ENCODE assay signal across 32 cellular contexts in genomic region chr7:149225106-149225505, GRCh38.
"Had no signal": no experiment of that assay in that cellular context is flagged by ENCODE, and none has a peak within 500 bp of the region (broad histone marks: within the 10 kb centered on the region; RNA-seq: fewer than 3 reads in every experiment).

No MANE protein-coding gene starts in this region.

- H3K9me3 Mint-ChIP-seq: activated CD4-positive, alpha-beta T cell treated with anti-CD3 and anti-CD28 coated beads, Interleukin-2, amount 10 ng/mL, durations not matched to agents 7 days and 5 days; activated naive CD4-positive, alpha-beta T cell treated with anti-CD3 and anti-CD28 coated beads, Interleukin-2, amount 10 ng/mL, durations not matched to agents 7 days and 5 days; activated T-cell treated with anti-CD3 and anti-CD28 coated beads, Interleukin-2, amount 50 U/mL, for 4 hours; activated T-helper 1 cell treated with anti-CD3 and anti-CD28 coated beads, Interleukin-12 subunit alpha, Interleukin-12 subunit beta, Interleukin-2, Interleukin-4 antibody, amounts not matched to agents 30 ng/mL and 10 ng/mL and 1 ng/mL, durations not matched to agents 14 hours and 24 hours and 36 hours; T-helper 2 cell treated with Interferon-gamma antibody and Interleukin-4, amounts not matched to agents 5 μg/mL and 100 μg/mL, for 36 hours had no signal

- H3K27ac Mint-ChIP-seq: activated CD4-positive, alpha-beta T cell treated with anti-CD3 and anti-CD28 coated beads, Interleukin-2, amount 10 ng/mL, durations not matched to agents 7 days and 5 days; activated CD8-positive, alpha-beta T cell treated with anti-CD3 and anti-CD28 coated beads, Interleukin-2, amount 10 ng/mL, durations not matched to agents 7 days and 5 days; activated naive CD4-positive, alpha-beta T cell treated with anti-CD3 and anti-CD28 coated beads, Interleukin-2, amount 10 ng/mL, durations not matched to agents 7 days and 5 days; activated naive CD8-positive, alpha-beta T cell; activated T-helper 1 cell treated with anti-CD3 and anti-CD28 coated beads, Interleukin-12 subunit alpha, Interleukin-12 subunit beta, Interleukin-2, Interleukin-4 antibody, amounts not matched to agents 30 ng/mL and 10 ng/mL and 1 ng/mL, durations not matched to agents 14 hours and 24 hours and 36 hours; T-helper 2 cell treated with Interferon-gamma antibody and Interleukin-4, amounts not matched to agents 5 μg/mL and 100 μg/mL, for 36 hours had no signal

- H3K4me1 Mint-ChIP-seq: activated CD4-positive, alpha-beta T cell treated with anti-CD3 and anti-CD28 coated beads, Interleukin-2, amount 10 ng/mL, durations not matched to agents 7 days and 5 days; activated naive CD4-positive, alpha-beta T cell treated with anti-CD3 and anti-CD28 coated beads, Interleukin-2, amount 10 ng/mL, durations not matched to agents 7 days and 5 days had no signal

- H3K4me3 Mint-ChIP-seq: activated CD4-positive, alpha-beta T cell treated with anti-CD3 and anti-CD28 coated beads, Interleukin-2, amount 10 ng/mL, durations not matched to agents 7 days and 5 days; activated CD8-positive, alpha-beta T cell treated with anti-CD3 and anti-CD28 coated beads, Interleukin-2, amount 10 ng/mL, durations not matched to agents 7 days and 5 days; activated naive CD4-positive, alpha-beta T cell treated with anti-CD3 and anti-CD28 coated beads, Interleukin-2, amount 10 ng/mL, durations not matched to agents 7 days and 5 days; activated naive CD8-positive, alpha-beta T cell; activated T-cell treated with anti-CD3 and anti-CD28 coated beads, Interleukin-2, amount 50 U/mL, for 4 hours; activated T-helper 1 cell treated with anti-CD3 and anti-CD28 coated beads, Interleukin-12 subunit alpha, Interleukin-12 subunit beta, Interleukin-2, Interleukin-4 antibody, amounts not matched to agents 30 ng/mL and 10 ng/mL and 1 ng/mL, durations not matched to agents 14 hours and 24 hours and 36 hours; T-helper 2 cell treated with Interferon-gamma antibody and Interleukin-4, amounts not matched to agents 5 μg/mL and 100 μg/mL, for 36 hours had no signal

- H3K27me3 Mint-ChIP-seq: activated CD4-positive, alpha-beta T cell treated with anti-CD3 and anti-CD28 coated beads, Interleukin-2, amount 10 ng/mL, durations not matched to agents 7 days and 5 days; activated naive CD4-positive, alpha-beta T cell treated with anti-CD3 and anti-CD28 coated beads, Interleukin-2, amount 10 ng/mL, durations not matched to agents 7 days and 5 days; activated naive CD8-positive, alpha-beta T cell had no signal

- H3K4me3 ChIP-seq: ascending aorta, cardiac muscle cell, Peyer's patch, SJCRH30, SK-N-MC had no signal

- H3K9me3 ChIP-seq: ascending aorta, Peyer's patch, SJCRH30 had no signal

- H3K27ac ChIP-seq: ascending aorta, cardiac muscle cell, KMS-11, Peyer's patch, SJCRH30, SK-N-MC had no signal

- H3K4me1 ChIP-seq: ascending aorta, SJCRH30 had no signal

- H3K27me3 ChIP-seq: ascending aorta, cardiac muscle cell, Peyer's patch, SJCRH30 had no signal

- DNase-seq: activated CD4-positive, alpha-beta T cell treated with anti-CD3 and anti-CD28 coated beads, Interleukin-2, amount 10 ng/mL, durations not matched to agents 7 days and 5 days; activated CD4-positive, alpha-beta T cell treated with anti-CD3 and anti-CD28 coated beads, Interleukin-2, amount 50 U/mL, for 48 hours; activated CD8-positive, alpha-beta T cell treated with anti-CD3 and anti-CD28 coated beads, Interleukin-2, amount 10 ng/mL, durations not matched to agents 7 days and 5 days; activated effector memory CD4-positive, alpha-beta T cell treated with Interleukin-2 at 50 U/mL for 16 hours; activated naive CD4-positive, alpha-beta T cell treated with anti-CD3 and anti-CD28 coated beads, Interleukin-2, amount 10 ng/mL, durations not matched to agents 7 days and 5 days; activated T-cell treated with anti-CD3 and anti-CD28 coated beads for 4 hours; activated T-cell treated with anti-CD3 and anti-CD28 coated beads, Interleukin-2, amount 50 U/mL, for 4 hours; amygdala; MM.1S; MV-4-11; NCI-H1092; NCI-H1436 treated with DMSO at 0.1 percent for 48 hours; NCI-H187; NCI-H2029 treated with DMSO at 0.1 percent for 48 hours; NCI-H2107; NCI-H2171; NCI-H510A; NCI-H526; NCI-H748 treated with DMSO at 0.1 percent for 48 hours; NK-92 treated with Interleukin-12 subunit alpha and Interleukin-12 subunit beta, amount 100 ng/mL, for 24 hours; PC-3; Peyer's patch; RPMI8226; SHP77; SJCRH30 had no signal

- ATAC-seq: activated CD8-positive, alpha-beta T cell treated with anti-CD3 and anti-CD28 coated beads, Interleukin-2, amount 10 ng/mL, durations not matched to agents 7 days and 5 days; activated T-cell treated with anti-CD3 and anti-CD28 coated beads, Interleukin-2, amount 50 U/mL, for 4 hours; PC-3 had no signal
